23 cellular contexts compared by ENCODE assay signal in the genomic region with DNA sequence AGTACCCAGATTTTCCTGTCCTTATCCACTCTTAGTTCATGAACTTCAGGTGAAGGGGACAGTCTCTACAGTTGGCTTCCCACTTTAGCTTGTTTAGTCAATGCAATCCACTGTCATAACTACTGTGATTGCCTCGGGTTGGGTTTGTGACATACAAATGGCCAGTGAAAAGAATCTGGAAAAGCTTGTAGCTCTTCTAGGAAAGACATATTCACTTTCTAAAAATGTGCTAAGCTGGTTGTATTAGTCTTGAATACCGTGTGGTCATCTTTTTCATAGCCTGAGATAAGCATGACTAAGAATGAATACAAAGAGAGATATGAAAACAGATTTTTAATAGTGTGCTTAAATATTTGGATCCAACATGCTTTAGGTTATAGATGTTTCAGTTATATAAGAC.
"Had no signal": no experiment of that assay in that cellular context is flagged by ENCODE, and none has a peak within 500 bp of the region (broad histone marks: within the 10 kb centered on the region; RNA-seq: fewer than 3 reads in every experiment).

No MANE protein-coding gene starts in this region.

- H3K4me1 Mint-ChIP-seq: activated CD4-positive, alpha-beta memory T cell treated with anti-CD3 and anti-CD28 coated beads, Interleukin-2, amount 10 ng/mL, durations not matched to agents 7 days and 5 days; activated T-helper 17 cell treated with anti-CD3 and anti-CD28 coated beads, Interleukin-2, amount 50 U/mL, for 72 hours; T-helper 17 cell had no signal

- H3K4me2 ChIP-seq: KMS-11 had no signal

- H3K27me3 Mint-ChIP-seq: activated CD4-positive, alpha-beta memory T cell treated with anti-CD3 and anti-CD28 coated beads, Interleukin-2, amount 10 ng/mL, durations not matched to agents 7 days and 5 days; activated naive CD8-positive, alpha-beta T cell; activated T-helper 17 cell treated with anti-CD3 and anti-CD28 coated beads, Interleukin-2, amount 50 U/mL, for 72 hours; T-helper 17 cell had no signal

- H3K27ac ChIP-seq: KMS-11, VCaP had no signal

- H3K36me3 Mint-ChIP-seq: activated naive CD8-positive, alpha-beta T cell had no signal

- H3K27ac Mint-ChIP-seq: activated CD4-positive, alpha-beta memory T cell treated with anti-CD3 and anti-CD28 coated beads, Interleukin-2, amount 10 ng/mL, durations not matched to agents 7 days and 5 days; activated naive CD4-positive, alpha-beta T cell treated with anti-CD3 and anti-CD28 coated beads for 36 hours; activated naive CD8-positive, alpha-beta T cell; activated T-helper 17 cell treated with anti-CD3 and anti-CD28 coated beads, Interleukin-2, amount 50 U/mL, for 72 hours; T-helper 17 cell had no signal

- H3K9ac ChIP-seq: KMS-11 had no signal

- H3K4me3 Mint-ChIP-seq: activated CD4-positive, alpha-beta memory T cell treated with anti-CD3 and anti-CD28 coated beads, Interleukin-2, amount 10 ng/mL, durations not matched to agents 7 days and 5 days; activated naive CD4-positive, alpha-beta T cell treated with anti-CD3 and anti-CD28 coated beads for 36 hours; activated naive CD8-positive, alpha-beta T cell; activated T-helper 17 cell treated with anti-CD3 and anti-CD28 coated beads, Interleukin-2, amount 50 U/mL, for 72 hours; T-helper 17 cell had no signal

- DNase-seq: activated CD4-positive, alpha-beta memory T cell treated with anti-CD3 and anti-CD28 coated beads, Interleukin-2, amount 10 ng/mL, durations not matched to agents 7 days and 5 days; activated CD4-positive, alpha-beta T cell treated with anti-CD3 and anti-CD28 coated beads, Interleukin-2, amount 50 U/mL, for 1 hour; activated CD4-positive, CD25-positive, alpha-beta regulatory T cell; activated gamma-delta T cell; activated naive CD4-positive, alpha-beta T cell treated with anti-CD3 and anti-CD28 coated beads for 36 hours; activated T-cell treated with anti-CD3 and anti-CD28 coated beads for 4 hours; activated T-cell treated with anti-CD3 and anti-CD28 coated beads, Interleukin-2, amount 50 U/mL, for 48 hours; anterior cingulate cortex; caudate nucleus; NCI-H1092 treated with DMSO at 0.1 percent for 48 hours; NCI-H1417 treated with DMSO at 0.1 percent for 48 hours; NCI-H1694; NCI-H2029; NCI-H2107; NCI-H446; NCI-H524; SHP77 treated with DMSO at 0.1 percent for 48 hours; T-helper 17 cell; T1000 had no signal
